In the genomic region with DNA sequence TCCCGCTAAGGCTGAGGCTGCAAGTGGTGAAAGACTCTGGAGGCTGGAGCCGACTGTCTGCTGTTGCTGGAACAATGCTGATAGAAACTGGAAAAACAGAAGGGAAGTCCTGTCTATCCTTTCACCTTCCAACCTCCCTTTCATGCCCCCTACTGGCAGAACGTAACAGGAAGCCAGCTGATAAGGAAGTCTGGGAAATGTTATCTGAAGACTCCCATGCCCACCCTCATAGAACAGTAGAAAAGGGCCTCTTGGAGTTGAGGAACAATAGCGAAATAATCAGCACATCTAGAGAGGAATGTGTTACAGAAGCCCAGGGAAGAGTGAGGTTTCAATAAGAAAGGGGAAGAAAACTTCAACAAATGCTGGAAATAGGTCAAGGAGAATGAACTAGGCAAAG, we compare ENCODE assay signal across 8 cellular contexts.
A peak's percentile ranks its signal among the peaks of the same experiment; 100 is the strongest.
DNase-seq lines count a peak whose midpoint lies in the region; FAIRE-seq and TF ChIP-seq lines count a peak whose summit lies in the region.
"Had no signal": no experiment of that assay in that cellular context is flagged by ENCODE, and none has a peak within 500 bp of the region (broad histone marks: within the 10 kb centered on the region; RNA-seq: fewer than 3 reads in every experiment).

No MANE protein-coding gene starts in this region.

- no peaks in the 10 kb centered on the region for H3F3A ChIP-seq in neural progenitor cell (ENCODE audit: low read depth)

- H3K27ac Mint-ChIP-seq in neural progenitor cell, result no peak overlapping the region

- peaks cover 20% of the 10 kb centered on the region for H3K4me1 Mint-ChIP-seq in neural progenitor cell

- no peaks in the 10 kb centered on the region for H3K79me2 ChIP-seq in neural progenitor cell (ENCODE audit: low read depth)

- no peak overlapping the region for H3K9ac ChIP-seq in neural progenitor cell

- H3K4me1 ChIP-seq in neural progenitor cell, result peaks cover 14% of the 10 kb centered on the region

- H2AFZ ChIP-seq in neural progenitor cell (replicated peaks), result peak overlapping the region; percentile 39

- CTCF ChIA-PET in GM10248 (lab: Yijun Ruan, JAX), result no interaction called here

- DNase-seq in GM10248 (ENCODE audit: extremely low spot score), result no peak
- peak; percentile 15 for DNase-seq in KBM-7
- DNase-seq in cardiac fibroblast (ENCODE audit: low read depth in 2 of 2), result peak; percentile 33
- DNase-seq in neural progenitor cell (ENCODE audit: low spot score), result peak; percentile 67
- DNase-seq in GM19239 (ENCODE audit: insufficient read length, low spot score), result no peak
- no peak for DNase-seq in NCI-H2171 treated with DMSO at 0.1 percent for 48 hours (lab: John Stamatoyannopoulos, UW)
- no peak for DNase-seq in NCI-H2227 (lab: John Stamatoyannopoulos, UW; ENCODE audit: unreplicated experiment)

- H3K27me3 Mint-ChIP-seq in neural progenitor cell (ENCODE audit: insufficient read depth, low read depth), result no peaks in the 10 kb centered on the region

- POLR2A ChIA-PET in GM10248 (lab: Yijun Ruan, JAX), result no interaction called here

- H3K4me3 Mint-ChIP-seq in neural progenitor cell, result no peak overlapping the region

- in situ Hi-C loops in KBM-7 (cut with MboI; ENCODE audit: low pct_unique_long_range_greater_than_20kb, low sequenced_read_pairs), result no loop called here

- no peak for FAIRE-seq in GM19239 (lab: Jason Lieb, UNC)
- FAIRE-seq: RCC 7860 had no signal

- no peak overlapping the region for H3K4me2 ChIP-seq in neural progenitor cell

- TF ChIP-seq CTCF in GM10248 (IDR thresholded peaks at IDR 0.05; ENCODE audit: control extremely low read depth, extremely low read depth, low read depth, missing control alignments) (peak; percentile 17), cardiac fibroblast (IDR thresholded peaks at IDR 0.05; ENCODE audit: low read depth, low read length) (peak; percentile 48), neural progenitor cell (IDR thresholded peaks at IDR 0.05) (peak; percentile 58)

- H3K4me3 ChIP-seq in cardiac fibroblast (replicated peaks in 1 of 2; ENCODE audit: low read depth in 2 of 2, low read length in 2 of 2) (no peak overlapping the region), neural progenitor cell (no peak overlapping the region)

- no peaks in the 10 kb centered on the region for H3K27me3 ChIP-seq in neural progenitor cell

- H3K36me3 ChIP-seq in neural progenitor cell, result no peaks in the 10 kb centered on the region

- H3K36me3 Mint-ChIP-seq in neural progenitor cell, result no peaks in the 10 kb centered on the region

- H3K9me3 ChIP-seq in neural progenitor cell (ENCODE audit: low read depth), result no peaks in the 10 kb centered on the region

- H4K20me1 ChIP-seq in neural progenitor cell (ENCODE audit: low read depth), result no peaks in the 10 kb centered on the region

- H3K27ac ChIP-seq in neural progenitor cell, result no peak overlapping the region

- H3K9me3 Mint-ChIP-seq in neural progenitor cell, result no peaks in the 10 kb centered on the region

Comparison
In these comparisons a context has a peak if more than half of its experiments do, and no peak if none do; other contexts are left out.
1. DNase-seq: peak in KBM-7 (single experiment), cardiac fibroblast (2 of 2) and neural progenitor cell (single experiment); none in GM10248 (single experiment), GM19239 (single experiment), NCI-H2171 treated with DMSO at 0.1 percent for 48 hours (single experiment) and NCI-H2227 (single experiment).
2. Peak in every context shown above with its lines, with median percentiles within 50 percentile points of each other: CTCF ChIP-seq.